ENCODE assay signal across 1 cellular context in the genomic region with DNA sequence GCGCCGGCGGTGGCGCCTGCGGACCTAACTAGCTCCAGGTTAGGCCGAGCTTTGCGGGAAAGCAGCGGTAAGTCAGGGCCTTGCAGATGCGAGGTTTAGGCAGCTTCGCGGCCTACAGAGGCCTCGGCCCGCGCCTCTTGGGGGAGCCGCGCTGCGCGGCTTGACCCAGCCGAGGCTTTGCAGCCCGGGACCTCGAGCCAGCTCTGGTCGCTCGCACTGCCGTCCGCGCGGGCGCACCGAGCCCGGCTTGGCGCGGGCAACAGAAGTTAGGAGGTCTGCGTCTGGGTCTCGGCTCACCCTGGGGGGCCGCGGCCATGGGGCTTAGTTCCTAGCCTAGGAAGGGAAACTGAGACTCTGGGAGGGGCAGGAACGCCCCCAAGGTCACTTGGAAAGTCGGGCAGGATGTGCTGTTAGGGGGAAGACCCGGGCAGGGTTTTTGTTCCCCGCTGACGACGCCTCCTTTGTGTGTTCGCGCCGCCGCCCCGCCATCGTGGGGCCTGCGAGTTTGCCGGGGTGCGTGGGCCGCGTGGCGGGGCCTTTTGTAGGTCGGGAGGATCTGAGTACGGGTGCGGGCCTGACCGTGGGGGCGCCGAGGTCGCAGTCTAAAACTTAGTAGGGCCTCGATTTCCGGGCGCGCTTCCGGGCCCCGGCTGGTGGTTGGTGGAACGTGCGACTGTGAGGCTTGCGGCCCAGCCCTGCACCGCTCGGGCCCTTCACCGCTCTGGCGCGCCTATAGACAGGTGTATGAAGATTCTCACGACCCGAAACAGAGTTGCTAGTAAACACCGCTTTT.
TF ChIP-seq lines count a peak whose summit lies in the region.

No MANE protein-coding gene starts in this region.

TF ChIP-seq in GM12878, 131 proteins besides CTCF, POLR2A, EP300 and RAD21 (continued from another document and continues in another):
- TF ChIP-seq BCL3 (IDR thresholded peaks at IDR 0.05; ENCODE audit: borderline replicate concordance, insufficient read depth, low read depth, low read length, poor library complexity, severe bottlenecking) (no peak), RBBP5 (conservative IDR thresholded peaks at IDR 0.05) (no peak), SMARCA5 (IDR thresholded peaks at IDR 0.05) (0 out of 2 replicates have a peak, but pooled peaks have one; percentile 37), EGR1 (IDR thresholded peaks at IDR 0.05; ENCODE audit: borderline replicate concordance in 1 of 2, low read depth in 2 of 2, low read length in 2 of 2) (peak in 1 of 2 experiments; percentile 49; a peak in 1 of 3 replicates), ZZZ3 (IDR thresholded peaks at IDR 0.05; ENCODE audit: control insufficient read depth, insufficient read length, low read depth) (no peak), BCL11A (IDR thresholded peaks at IDR 0.05; ENCODE audit: low read depth, low read length) (no peak), ETV6 (conservative IDR thresholded peaks at IDR 0.05 in 1 of 2, IDR thresholded peaks at IDR 0.05 in 1 of 2; ENCODE audit: borderline replicate concordance in 1 of 2, low read depth in 1 of 2) (peak in 1 of 2 experiments; percentile 74; a peak in 2 of 4 replicates), ZBTB33 (IDR thresholded peaks at IDR 0.05) (no peak), ZNF274 (IDR thresholded peaks at IDR 0.05; ENCODE audit: insufficient read depth, insufficient read length) (no peak), WRNIP1 (IDR thresholded peaks at IDR 0.05; ENCODE audit: borderline replicate concordance, low read depth, low read length) (no peak), IKZF1 (conservative IDR thresholded peaks at IDR 0.05) (peak; percentile 67), ESRRA (IDR thresholded peaks at IDR 0.05; ENCODE audit: low read length) (peak; percentile 13), BRCA1 (IDR thresholded peaks at IDR 0.05; ENCODE audit: low read depth, low read length) (no peak), PML (IDR thresholded peaks at IDR 0.05; ENCODE audit: low read length) (no peak), PAX5 (IDR thresholded peaks at IDR 0.05; ENCODE audit: borderline replicate concordance, low read depth, low read length) (no peak), SP1 (IDR thresholded peaks at IDR 0.05; ENCODE audit: low read depth, low read length) (peak; percentile 6), BCLAF1 (IDR thresholded peaks at IDR 0.05) (no peak), TCF3 (IDR thresholded peaks at IDR 0.05; ENCODE audit: borderline replicate concordance, insufficient read depth, low read depth, low read length) (0 out of 2 replicates have a peak, but pooled peaks have one; percentile 28), FOXM1 (IDR thresholded peaks at IDR 0.05; ENCODE audit: low read depth, low read length) (no peak), NR2C1 (IDR thresholded peaks at IDR 0.05) (no peak), FOS (IDR thresholded peaks at IDR 0.05; ENCODE audit: borderline replicate concordance, extremely low read depth, insufficient read length) (no peak), ASH2L (IDR thresholded peaks at IDR 0.05; ENCODE audit: borderline replicate concordance, low read depth) (no peak), MTA3 (IDR thresholded peaks at IDR 0.05; ENCODE audit: borderline replicate concordance, low read length) (no peak), CHD2 (IDR thresholded peaks at IDR 0.05; ENCODE audit: borderline replicate concordance, low read depth, low read length) (no peak), MLLT1 (IDR thresholded peaks at IDR 0.05) (peak; percentile 33; the same call in 1 of the 2 replicates), MYB (IDR thresholded peaks at IDR 0.05; ENCODE audit: borderline replicate concordance, low read depth, low read length) (no peak), NFXL1 (IDR thresholded peaks at IDR 0.05; ENCODE audit: borderline replicate concordance) (no peak), FOXK2 (IDR thresholded peaks at IDR 0.05) (no peak), SMC3 (IDR thresholded peaks at IDR 0.05; ENCODE audit: borderline replicate concordance, low read length) (no peak), CREM (IDR thresholded peaks at IDR 0.05; ENCODE audit: low read depth) (no peak), KLF5 (IDR thresholded peaks at IDR 0.05; ENCODE audit: partially characterized antibody) (no peak), CBX3 (IDR thresholded peaks at IDR 0.05; ENCODE audit: borderline replicate concordance, low read depth) (no peak), SREBF1 (IDR thresholded peaks at IDR 0.05; ENCODE audit: low read length) (no peak), RELB (IDR thresholded peaks at IDR 0.05; ENCODE audit: low read depth) (no peak)
- TF ChIP-seq, protein P1, sequence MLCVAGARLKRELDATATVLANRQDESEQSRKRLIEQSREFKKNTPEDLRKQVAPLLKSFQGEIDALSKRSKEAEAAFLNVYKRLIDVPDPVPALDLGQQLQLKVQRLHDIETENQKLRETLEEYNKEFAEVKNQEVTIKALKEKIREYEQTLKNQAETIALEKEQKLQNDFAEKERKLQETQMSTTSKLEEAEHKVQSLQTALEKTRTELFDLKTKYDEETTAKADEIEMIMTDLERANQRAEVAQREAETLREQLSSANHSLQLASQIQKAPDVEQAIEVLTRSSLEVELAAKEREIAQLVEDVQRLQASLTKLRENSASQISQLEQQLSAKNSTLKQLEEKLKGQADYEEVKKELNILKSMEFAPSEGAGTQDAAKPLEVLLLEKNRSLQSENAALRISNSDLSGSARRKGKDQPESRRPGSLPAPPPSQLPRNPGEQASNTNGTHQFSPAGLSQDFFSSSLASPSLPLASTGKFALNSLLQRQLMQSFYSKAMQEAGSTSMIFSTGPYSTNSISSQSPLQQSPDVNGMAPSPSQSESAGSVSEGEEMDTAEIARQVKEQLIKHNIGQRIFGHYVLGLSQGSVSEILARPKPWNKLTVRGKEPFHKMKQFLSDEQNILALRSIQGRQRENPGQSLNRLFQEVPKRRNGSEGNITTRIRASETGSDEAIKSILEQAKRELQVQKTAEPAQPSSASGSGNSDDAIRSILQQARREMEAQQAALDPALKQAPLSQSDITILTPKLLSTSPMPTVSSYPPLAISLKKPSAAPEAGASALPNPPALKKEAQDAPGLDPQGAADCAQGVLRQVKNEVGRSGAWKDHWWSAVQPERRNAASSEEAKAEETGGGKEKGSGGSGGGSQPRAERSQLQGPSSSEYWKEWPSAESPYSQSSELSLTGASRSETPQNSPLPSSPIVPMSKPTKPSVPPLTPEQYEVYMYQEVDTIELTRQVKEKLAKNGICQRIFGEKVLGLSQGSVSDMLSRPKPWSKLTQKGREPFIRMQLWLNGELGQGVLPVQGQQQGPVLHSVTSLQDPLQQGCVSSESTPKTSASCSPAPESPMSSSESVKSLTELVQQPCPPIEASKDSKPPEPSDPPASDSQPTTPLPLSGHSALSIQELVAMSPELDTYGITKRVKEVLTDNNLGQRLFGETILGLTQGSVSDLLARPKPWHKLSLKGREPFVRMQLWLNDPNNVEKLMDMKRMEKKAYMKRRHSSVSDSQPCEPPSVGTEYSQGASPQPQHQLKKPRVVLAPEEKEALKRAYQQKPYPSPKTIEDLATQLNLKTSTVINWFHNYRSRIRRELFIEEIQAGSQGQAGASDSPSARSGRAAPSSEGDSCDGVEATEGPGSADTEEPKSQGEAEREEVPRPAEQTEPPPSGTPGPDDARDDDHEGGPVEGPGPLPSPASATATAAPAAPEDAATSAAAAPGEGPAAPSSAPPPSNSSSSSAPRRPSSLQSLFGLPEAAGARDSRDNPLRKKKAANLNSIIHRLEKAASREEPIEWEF (IDR thresholded peaks at IDR 0.05; ENCODE audit: insufficient replicate concordance, low read depth, low read length): no peak
- TF ChIP-seq, protein P2, sequence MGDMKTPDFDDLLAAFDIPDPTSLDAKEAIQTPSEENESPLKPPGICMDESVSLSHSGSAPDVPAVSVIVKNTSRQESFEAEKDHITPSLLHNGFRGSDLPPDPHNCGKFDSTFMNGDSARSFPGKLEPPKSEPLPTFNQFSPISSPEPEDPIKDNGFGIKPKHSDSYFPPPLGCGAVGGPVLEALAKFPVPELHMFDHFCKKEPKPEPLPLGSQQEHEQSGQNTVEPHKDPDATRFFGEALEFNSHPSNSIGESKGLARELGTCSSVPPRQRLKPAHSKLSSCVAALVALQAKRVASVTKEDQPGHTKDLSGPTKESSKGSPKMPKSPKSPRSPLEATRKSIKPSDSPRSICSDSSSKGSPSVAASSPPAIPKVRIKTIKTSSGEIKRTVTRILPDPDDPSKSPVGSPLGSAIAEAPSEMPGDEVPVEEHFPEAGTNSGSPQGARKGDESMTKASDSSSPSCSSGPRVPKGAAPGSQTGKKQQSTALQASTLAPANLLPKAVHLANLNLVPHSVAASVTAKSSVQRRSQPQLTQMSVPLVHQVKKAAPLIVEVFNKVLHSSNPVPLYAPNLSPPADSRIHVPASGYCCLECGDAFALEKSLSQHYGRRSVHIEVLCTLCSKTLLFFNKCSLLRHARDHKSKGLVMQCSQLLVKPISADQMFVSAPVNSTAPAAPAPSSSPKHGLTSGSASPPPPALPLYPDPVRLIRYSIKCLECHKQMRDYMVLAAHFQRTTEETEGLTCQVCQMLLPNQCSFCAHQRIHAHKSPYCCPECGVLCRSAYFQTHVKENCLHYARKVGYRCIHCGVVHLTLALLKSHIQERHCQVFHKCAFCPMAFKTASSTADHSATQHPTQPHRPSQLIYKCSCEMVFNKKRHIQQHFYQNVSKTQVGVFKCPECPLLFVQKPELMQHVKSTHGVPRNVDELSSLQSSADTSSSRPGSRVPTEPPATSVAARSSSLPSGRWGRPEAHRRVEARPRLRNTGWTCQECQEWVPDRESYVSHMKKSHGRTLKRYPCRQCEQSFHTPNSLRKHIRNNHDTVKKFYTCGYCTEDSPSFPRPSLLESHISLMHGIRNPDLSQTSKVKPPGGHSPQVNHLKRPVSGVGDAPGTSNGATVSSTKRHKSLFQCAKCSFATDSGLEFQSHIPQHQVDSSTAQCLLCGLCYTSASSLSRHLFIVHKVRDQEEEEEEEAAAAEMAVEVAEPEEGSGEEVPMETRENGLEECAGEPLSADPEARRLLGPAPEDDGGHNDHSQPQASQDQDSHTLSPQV (IDR thresholded peaks at IDR 0.05): no peak
